1 cellular context compared by ENCODE assay signal in the genomic region with DNA sequence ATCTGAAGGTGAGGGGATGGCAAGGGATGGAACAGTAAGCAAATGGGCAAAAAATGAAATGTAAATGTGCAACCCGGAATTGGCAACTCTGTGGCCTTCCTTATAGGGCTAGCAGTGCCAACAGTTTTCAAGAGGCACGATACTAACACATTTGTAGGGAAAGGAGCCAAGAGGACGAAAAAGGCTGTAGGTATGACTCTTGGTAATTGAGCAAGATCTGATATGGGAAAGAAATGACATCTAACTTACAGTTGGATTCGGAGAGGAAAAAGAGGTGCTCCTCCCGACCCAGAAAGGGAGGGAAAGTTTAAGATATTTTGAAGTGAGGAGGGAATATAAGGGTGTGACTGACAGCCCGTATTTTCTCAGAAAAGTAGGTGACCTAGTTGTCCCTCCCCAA.
TF ChIP-seq lines count a peak whose summit lies in the region.

No MANE protein-coding gene starts in this region.

TF ChIP-seq in IMR-90, 13 proteins besides CTCF, POLR2A, EP300 and RAD21:
- TF ChIP-seq MAZ (IDR thresholded peaks at IDR 0.05; ENCODE audit: borderline replicate concordance, low read depth, low read length), result no peak
- TF ChIP-seq, protein P1, sequence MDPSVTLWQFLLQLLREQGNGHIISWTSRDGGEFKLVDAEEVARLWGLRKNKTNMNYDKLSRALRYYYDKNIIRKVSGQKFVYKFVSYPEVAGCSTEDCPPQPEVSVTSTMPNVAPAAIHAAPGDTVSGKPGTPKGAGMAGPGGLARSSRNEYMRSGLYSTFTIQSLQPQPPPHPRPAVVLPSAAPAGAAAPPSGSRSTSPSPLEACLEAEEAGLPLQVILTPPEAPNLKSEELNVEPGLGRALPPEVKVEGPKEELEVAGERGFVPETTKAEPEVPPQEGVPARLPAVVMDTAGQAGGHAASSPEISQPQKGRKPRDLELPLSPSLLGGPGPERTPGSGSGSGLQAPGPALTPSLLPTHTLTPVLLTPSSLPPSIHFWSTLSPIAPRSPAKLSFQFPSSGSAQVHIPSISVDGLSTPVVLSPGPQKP (IDR thresholded peaks at IDR 0.05; ENCODE audit: borderline replicate concordance, low read depth, low read length), result no peak
- TF ChIP-seq CEBPB (IDR thresholded peaks at IDR 0.05; ENCODE audit: low read depth, low read length), result no peak
- TF ChIP-seq, protein P2, sequence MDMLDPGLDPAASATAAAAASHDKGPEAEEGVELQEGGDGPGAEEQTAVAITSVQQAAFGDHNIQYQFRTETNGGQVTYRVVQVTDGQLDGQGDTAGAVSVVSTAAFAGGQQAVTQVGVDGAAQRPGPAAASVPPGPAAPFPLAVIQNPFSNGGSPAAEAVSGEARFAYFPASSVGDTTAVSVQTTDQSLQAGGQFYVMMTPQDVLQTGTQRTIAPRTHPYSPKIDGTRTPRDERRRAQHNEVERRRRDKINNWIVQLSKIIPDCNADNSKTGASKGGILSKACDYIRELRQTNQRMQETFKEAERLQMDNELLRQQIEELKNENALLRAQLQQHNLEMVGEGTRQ (IDR thresholded peaks at IDR 0.05; ENCODE audit: low read depth, low read length), result no peak
- TF ChIP-seq SMC3 (IDR thresholded peaks at IDR 0.05; ENCODE audit: low read depth, low read length), result no peak
- TF ChIP-seq MXI1 (IDR thresholded peaks at IDR 0.05; ENCODE audit: borderline replicate concordance, low read depth, low read length), result no peak
- no peak for TF ChIP-seq RCOR1 (IDR thresholded peaks at IDR 0.05; ENCODE audit: insufficient replicate concordance, low read length)
